In the genomic region with DNA sequence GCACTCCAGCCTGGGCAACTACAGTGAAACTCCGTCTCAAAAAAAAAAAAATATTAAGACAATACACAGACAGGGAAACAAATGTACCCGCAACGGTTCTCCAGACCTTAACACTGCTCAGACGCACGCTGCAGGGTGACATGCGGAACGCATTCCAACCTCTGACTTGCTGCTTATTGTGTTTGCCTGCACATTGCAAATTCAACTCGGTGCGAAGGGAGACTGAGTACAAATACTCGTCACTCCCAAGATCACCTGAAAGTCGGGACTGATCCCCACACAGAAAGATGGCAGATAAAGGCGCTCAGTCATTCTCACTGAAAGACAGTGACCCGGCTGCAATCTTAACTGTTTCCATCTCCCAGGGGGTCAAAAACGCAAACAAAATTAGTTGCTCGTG, we compare ENCODE assay signal across 9 cellular contexts. TPM values are rescaled to one million over a fixed set of nuclear protein-coding genes. Genes with fewer than 3 reads are reported as not detected.
DNase-seq lines count a peak whose midpoint lies in the region; ATAC-seq, FAIRE-seq and TF ChIP-seq lines count a peak whose summit lies in the region.
"Had no signal": no experiment of that assay in that cellular context is flagged by ENCODE, and none has a peak within 500 bp of the region (broad histone marks: within the 10 kb centered on the region; RNA-seq: fewer than 3 reads in every experiment).

No MANE protein-coding gene starts in this region.

- H3K27ac ChIP-seq in adrenal gland (peak overlapping the region; percentile 27 to 97 (median 90)), left lung (peak overlapping the region in 1 of 2 donors; percentile 94), tibial nerve (peak overlapping the region in 2 of 4 donors; percentile 93 to 97)

- no peak for FAIRE-seq in HTR-8/SVneo (lab: Jason Lieb, UNC)

- no peaks in the 10 kb centered on the region for H3K9me3 ChIP-seq in adrenal gland (replicated peaks in 1 of 3)
- no peaks in the 10 kb centered on the region for H3K9me3 ChIP-seq in left lung
- H3K9me3 ChIP-seq in tibial nerve: no peaks in the 10 kb centered on the region

- H3K27me3 Mint-ChIP-seq in activated T-cell treated with anti-CD3 and anti-CD28 coated beads, Interleukin-2, amount 50 U/mL, for 72 hours (ENCODE audit: low read depth): no peaks in the 10 kb centered on the region

- H3K36me3 ChIP-seq in adrenal gland (replicated peaks in 1 of 2): no peaks in the 10 kb centered on the region
- no peaks in the 10 kb centered on the region for H3K36me3 ChIP-seq in left lung
- H3K36me3 ChIP-seq in tibial nerve: peaks cover 0 to 6% (median 0%) of the 10 kb centered on the region in 3 donors

- peak overlapping the region; percentile 26 for H3K27ac Mint-ChIP-seq in activated T-cell treated with anti-CD3 and anti-CD28 coated beads, Interleukin-2, amount 50 U/mL, for 72 hours

- no peak for ATAC-seq in activated T-cell treated with anti-CD3 and anti-CD28 coated beads, Interleukin-2, amount 50 U/mL, for 72 hours (replicated peaks in 1 of 2)
- ATAC-seq in left lung (no peak), HG03439 (IDR thresholded peaks at IDR 0.05; ENCODE audit: unreplicated experiment) (no peak)

- peak overlapping the region; percentile 68 to 84 for H3K4me3 Mint-ChIP-seq in activated T-cell treated with anti-CD3 and anti-CD28 coated beads, Interleukin-2, amount 50 U/mL, for 72 hours

- peak in 1 of 2 donors; percentile 37 for TF ChIP-seq POLR2A in adrenal gland (IDR thresholded peaks at IDR 0.05)
- TF ChIP-seq POLR2A in tibial nerve (IDR thresholded peaks at IDR 0.05): no peak

- peaks cover 52% of the 10 kb centered on the region for H3K4me1 Mint-ChIP-seq in activated T-cell treated with anti-CD3 and anti-CD28 coated beads, Interleukin-2, amount 50 U/mL, for 72 hours (ENCODE audit: low read depth)

- intact Hi-C loops in adrenal gland (cut with DNase I): no loop called here
- intact Hi-C loops in left lung (cut with DNase I): no loop called here

- H3K36me3 Mint-ChIP-seq in activated T-cell treated with anti-CD3 and anti-CD28 coated beads, Interleukin-2, amount 50 U/mL, for 72 hours (ENCODE audit: insufficient read depth in 2 of 2): no peaks in the 10 kb centered on the region

- 22 to 33% (median 28%) methylated on average over 15 of the region's 15 CpGs for WGBS in adrenal gland, 4 donors
- 28 to 34% methylated on average over 15 of the region's 15 CpGs for WGBS in tibial nerve, 2 donors

- TF ChIP-seq CTCF in adrenal gland (IDR thresholded peaks at IDR 0.05) (no peak), left lung (IDR thresholded peaks at IDR 0.05) (no peak), tibial nerve (IDR thresholded peaks at IDR 0.05) (no peak)

- peaks cover 23 to 46% of the 10 kb centered on the region in 2 donors for H3K4me1 ChIP-seq in adrenal gland (replicated peaks in 1 of 2)
- H3K4me1 ChIP-seq in left lung: peaks cover 21 to 66% of the 10 kb centered on the region in 2 donors
- peaks cover 0 to 48% (median 13%) of the 10 kb centered on the region in 4 donors for H3K4me1 ChIP-seq in tibial nerve

- DNase-seq in activated T-cell treated with anti-CD3 and anti-CD28 coated beads, Interleukin-2, amount 50 U/mL, for 72 hours: no peak
- DNase-seq in activated T-cell treated with anti-CD3 and anti-CD28 coated beads, Interleukin-2, amount 50 U/mL, for 1 hour: no peak
- DNase-seq in adrenal gland (peak in 1 of 7 donors; percentile 49), left lung (no peak), tibial nerve (ENCODE audit: low spot score in 2 of 2) (no peak), HTR-8/SVneo (ENCODE audit: insufficient read length, low spot score) (no peak)
- no peak for DNase-seq in activated CD8-positive, alpha-beta memory T cell treated with anti-CD3 and anti-CD28 coated beads, Interleukin-2, amount 50 U/mL, for 48 hours

- no peaks in the 10 kb centered on the region for H3K9me3 Mint-ChIP-seq in activated T-cell treated with anti-CD3 and anti-CD28 coated beads, Interleukin-2, amount 50 U/mL, for 72 hours

- H3K4me3 ChIP-seq in adrenal gland (peak overlapping the region; percentile 73 to 99 (median 79)), left lung (peak overlapping the region; percentile 76 to 91), tibial nerve (peak overlapping the region; percentile 60 to 100 (median 98))

- TF ChIP-seq EP300 in tibial nerve (IDR thresholded peaks at IDR 0.05): no peak

- no peaks in the 10 kb centered on the region for H3K27me3 ChIP-seq in adrenal gland
- H3K27me3 ChIP-seq in left lung: no peaks in the 10 kb centered on the region
- H3K27me3 ChIP-seq in tibial nerve: no peaks in the 10 kb centered on the region

RNA-seq across cellular contexts. Expression of gene CLCN7, which starts 0.8 kb away (rescaled TPM):
- 10 to 100 TPM; 53.7 to 55.1 TPM for total RNA-seq in activated T-cell treated with anti-CD3 and anti-CD28 coated beads, Interleukin-2, amount 50 U/mL, for 72 hours
- total RNA-seq in adrenal gland: 100 to 1,000 TPM in 5 of 8 donors, 10 to 100 TPM in 3; 83.8 to 243 (median 142) TPM
- 100 to 1,000 TPM in 2 of 3 donors, 10 to 100 TPM in 1; 25.3 to 369 (median 133) TPM for polyA plus RNA-seq in adrenal gland
- total RNA-seq in left lung: 100 to 1,000 TPM; 110 to 130 TPM
- 100 to 1,000 TPM in 2 of 4 donors, 10 to 100 TPM in 2; 38.7 to 136 (median 73.1) TPM for total RNA-seq in tibial nerve

RNA-seq across cellular contexts. Expression of gene PTX4, which starts 14.7 kb away (rescaled TPM):
- total RNA-seq in activated T-cell treated with anti-CD3 and anti-CD28 coated beads, Interleukin-2, amount 50 U/mL, for 72 hours: not detected
- total RNA-seq in adrenal gland (1 to 10 TPM in 2 of 8 donors, under 1 TPM in 4, not detected in 2; 0.39 to 1.4 (median 0.61) TPM), left lung (not detected), tibial nerve (not detected)
- polyA plus RNA-seq in adrenal gland: under 1 TPM in 2 of 3 donors, not detected in 1; 0.16 to 0.17 TPM
- total RNA-seq: activated CD8-positive, alpha-beta memory T cell treated with anti-CD3 and anti-CD28 coated beads for 36 hours had no signal

RNA-seq across cellular contexts. Expression of gene TELO2, which starts 19.1 kb away (rescaled TPM):
- 10 to 100 TPM; 28.6 to 34.7 TPM for total RNA-seq in activated T-cell treated with anti-CD3 and anti-CD28 coated beads, Interleukin-2, amount 50 U/mL, for 72 hours
- total RNA-seq in adrenal gland (10 to 100 TPM; 17.0 to 53.7 (median 23.7) TPM), left lung (10 to 100 TPM; 34.9 to 38.6 TPM), tibial nerve (10 to 100 TPM; 37.1 to 84.6 (median 45.3) TPM)
- 100 to 1,000 TPM in 1 of 3 donors, 10 to 100 TPM in 1, 1 to 10 TPM in 1; 1.3 to 173 (median 96.0) TPM for polyA plus RNA-seq in adrenal gland

RNA-seq across cellular contexts. Expression of gene CCDC154, which starts 29.7 kb away (rescaled TPM):
- total RNA-seq in activated T-cell treated with anti-CD3 and anti-CD28 coated beads, Interleukin-2, amount 50 U/mL, for 72 hours: 1 to 10 TPM; 2.7 to 3.4 TPM
- total RNA-seq in adrenal gland (1 to 10 TPM in 4 of 8 donors, under 1 TPM in 4; 0.28 to 3.1 (median 0.83) TPM), left lung (1 to 10 TPM; 1.5 to 2.7 TPM), tibial nerve (1 to 10 TPM in 2 of 4 donors, under 1 TPM in 1, not detected in 1; 0.44 to 3.0 (median 2.7) TPM)
- polyA plus RNA-seq in adrenal gland: 10 to 100 TPM in 2 of 3 donors, not detected in 1; 10.7 to 39.7 TPM

RNA-seq across cellular contexts. Expression of gene PERCC1, which starts 43.2 kb away (rescaled TPM):
- total RNA-seq in activated T-cell treated with anti-CD3 and anti-CD28 coated beads, Interleukin-2, amount 50 U/mL, for 72 hours: under 1 TPM in 1 of 2 donors, not detected in 1; 0.81 TPM
- total RNA-seq in adrenal gland: under 1 TPM in 1 of 8 donors, not detected in 7; 0.69 TPM
- not detected for polyA plus RNA-seq in adrenal gland
- under 1 TPM in 1 of 2 donors, not detected in 1; 0.31 TPM for total RNA-seq in left lung
- total RNA-seq in tibial nerve: 1 to 10 TPM in 1 of 4 donors, not detected in 3; 1.1 TPM
